1 cellular context compared by ENCODE assay signal in genomic region chr5:179749857-179750508, GRCh38.
TF ChIP-seq lines count a peak whose summit lies in the region.

No MANE protein-coding gene starts in this region.

TF ChIP-seq in GM23338, 12 proteins besides CTCF, POLR2A, EP300 and RAD21:
- TF ChIP-seq ETS1 (IDR thresholded peaks at IDR 0.05), result no peak
- TF ChIP-seq POLR2AphosphoS5 (IDR thresholded peaks at IDR 0.05; ENCODE audit: low read depth), result no peak
- TF ChIP-seq EZH2phosphoT487 (IDR thresholded peaks at IDR 0.05; ENCODE audit: unreplicated experiment), result no peak
- TF ChIP-seq STAT1 (IDR thresholded peaks at IDR 0.05; ENCODE audit: unreplicated experiment), result no peak
- no peak for TF ChIP-seq EZH2 (IDR thresholded peaks at IDR 0.05; ENCODE audit: low read depth, unreplicated experiment)
- TF ChIP-seq JUNB (IDR thresholded peaks at IDR 0.05; ENCODE audit: unreplicated experiment), result no peak
- no peak for TF ChIP-seq REST (IDR thresholded peaks at IDR 0.05; ENCODE audit: unreplicated experiment)
- TF ChIP-seq CREB1 (CRISPR knock-in tag; IDR thresholded peaks at IDR 0.05; ENCODE audit: low read depth), result no peak
- no peak for TF ChIP-seq ZNF462 (CRISPR knock-in tag; IDR thresholded peaks at IDR 0.05)
- no peak for TF ChIP-seq NANOG (IDR thresholded peaks at IDR 0.05; ENCODE audit: borderline replicate concordance)
- no peak for TF ChIP-seq ZNF331 (CRISPR knock-in tag; IDR thresholded peaks at IDR 0.05; ENCODE audit: low read depth)
- no peak for TF ChIP-seq ZNF114 (CRISPR knock-in tag; IDR thresholded peaks at IDR 0.05)
